In the genomic region with DNA sequence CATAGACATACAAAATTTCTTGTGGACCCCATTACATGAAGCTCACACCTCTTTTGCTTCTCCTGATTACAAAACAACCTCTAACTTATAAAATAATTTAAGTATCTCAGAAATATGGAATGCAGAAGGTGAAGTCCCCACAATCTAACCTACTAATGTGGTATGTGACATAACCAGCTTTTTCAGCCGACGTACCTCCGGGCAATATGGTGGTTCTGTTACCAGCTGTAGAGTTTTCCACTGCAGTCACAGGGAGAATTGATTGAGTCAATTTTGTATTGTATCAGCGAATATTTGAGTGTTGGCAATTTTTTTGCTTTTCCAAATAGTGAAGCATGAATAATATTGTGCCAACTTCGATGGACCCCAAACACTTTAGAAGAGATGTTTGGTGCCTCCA, we compare ENCODE assay signal across 30 cellular contexts. TPM values are rescaled to one million over a fixed set of nuclear protein-coding genes. Genes with fewer than 3 reads are reported as not detected.
"Had no signal": no experiment of that assay in that cellular context is flagged by ENCODE, and none has a peak within 500 bp of the region (broad histone marks: within the 10 kb centered on the region; RNA-seq: fewer than 3 reads in every experiment).

No MANE protein-coding gene starts in this region.

- DNase-seq: hippocampal formation; kidney glomerular epithelial cell; left cardiac atrium; lower lobe of right lung; mesendoderm; midbrain; mucosa of descending colon; naive thymus-derived CD4-positive, alpha-beta T cell; pancreas; posterior cingulate gyrus; retina; right cardiac atrium; stimulated activated CD4-positive, alpha-beta T cell treated with anti-CD3 and anti-CD28 coated beads, Interleukin-12 subunit alpha, Interleukin-12 subunit beta, amount 100 ng/mL, for 4 hours; stimulated activated CD4-positive, alpha-beta T cell treated with anti-CD3 and anti-CD28 coated beads, Interleukin-15, amount 100 ng/mL, for 24 hours; stimulated activated CD4-positive, alpha-beta T cell treated with anti-CD3 and anti-CD28 coated beads, Interleukin-2, amount 100 ng/mL, for 24 hours; stimulated activated CD4-positive, alpha-beta T cell treated with anti-CD3 and anti-CD28 coated beads, Interleukin-4, amount 100 ng/mL, for 24 hours; stimulated activated naive CD4-positive, alpha-beta T cell; tibial artery; uterus had no signal

- H3K27ac ChIP-seq: lower lobe of right lung, pancreas, prostate gland, suprapubic skin, thoracic aorta, tibial artery, uterus had no signal

- H3K4me3 ChIP-seq: lower lobe of right lung, mucosa of descending colon, pancreas, prostate gland, skin epidermis, suprapubic skin, thoracic aorta, tibial artery, uterus had no signal

- H3K27me3 ChIP-seq: pancreas, suprapubic skin, uterus had no signal

- H3K36me3 ChIP-seq: lower lobe of right lung, pancreas, prostate gland, suprapubic skin, thoracic aorta, tibial artery, uterus had no signal

- ATAC-seq: left cardiac atrium; left lobe of liver; lower lobe of right lung; mucosa of descending colon; naive thymus-derived CD4-positive, alpha-beta T cell; natural killer cell treated with Interleukin-12 subunit alpha and Interleukin-12 subunit beta and Interleukin-15 and Interleukin-18, amount 100 ng/mL, for 72 hours; pancreas; right cardiac atrium; sciatic nerve; stimulated activated effector memory CD8-positive, alpha-beta T cell treated with anti-CD3 and anti-CD28 coated beads, Interleukin-12 subunit alpha, Interleukin-12 subunit beta, amount 100 ng/mL, for 72 hours had no signal

- H3K4me1 ChIP-seq: lower lobe of right lung, pancreas, prostate gland, tibial artery, uterus had no signal

- FAIRE-seq: keratinocyte, pancreas had no signal

- H3K9me3 ChIP-seq: lower lobe of right lung, mucosa of descending colon, pancreas, prostate gland, suprapubic skin, thoracic aorta, tibial artery, uterus had no signal

RNA-seq across cellular contexts. Expression of a gene that starts 15.7 kb away (rescaled TPM):
- polyA plus RNA-seq: keratinocyte; liver; naive thymus-derived CD4-positive, alpha-beta T cell; neural cell; pancreas; right cardiac atrium had no signal

RNA-seq across cellular contexts. Expression of a gene that starts 47.5 kb away (rescaled TPM):
- polyA plus RNA-seq: liver; naive thymus-derived CD4-positive, alpha-beta T cell had no signal
